14 cellular contexts compared by ENCODE assay signal in the genomic region with DNA sequence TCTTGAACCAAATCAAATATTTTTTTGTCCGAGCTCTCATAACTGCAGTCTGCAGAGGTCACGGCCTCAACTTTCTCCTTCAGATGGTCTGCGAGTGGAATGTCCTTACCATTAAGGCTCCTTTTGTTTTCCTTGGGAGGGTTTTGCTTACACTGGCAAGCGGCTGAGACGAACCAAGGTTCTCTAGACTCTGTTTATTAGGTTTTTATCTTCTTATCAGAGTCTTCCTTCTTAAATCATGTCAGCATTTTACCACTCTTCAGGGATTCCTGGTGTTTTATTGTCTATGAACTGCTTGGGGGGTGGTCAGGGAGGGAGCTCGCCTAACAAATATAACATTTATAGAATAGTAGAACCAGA.
DNase-seq lines count a peak whose midpoint lies in the region; ATAC-seq and TF ChIP-seq lines count a peak whose summit lies in the region.
"Had no signal": no experiment of that assay in that cellular context is flagged by ENCODE, and none has a peak within 500 bp of the region (broad histone marks: within the 10 kb centered on the region; RNA-seq: fewer than 3 reads in every experiment).

No MANE protein-coding gene starts in this region.

- H2BK12ac ChIP-seq in H9 (ENCODE audit: insufficient read length, low read depth, low read length): no peak overlapping the region

- H3K9ac ChIP-seq in H9 (ENCODE audit: extremely low read depth, insufficient read length, low read length): no peak overlapping the region

- no peak overlapping the region for H4K91ac ChIP-seq in H9 (ENCODE audit: insufficient read length, low read depth, low read length)

- H3K27me3 Mint-ChIP-seq in Caco-2 (ENCODE audit: insufficient read depth, unreplicated experiment) (no peaks in the 10 kb centered on the region), progenitor cell of endocrine pancreas (no peaks in the 10 kb centered on the region), H9 (ENCODE audit: low read depth) (no peaks in the 10 kb centered on the region)

- no peak overlapping the region for H3K4ac ChIP-seq in H9 (ENCODE audit: low read depth, low read length)

- intact Hi-C loops in Caco-2 (cut with micrococcal nuclease; ENCODE audit: unreplicated experiment): no loop called here

- no peak overlapping the region for H3K56ac ChIP-seq in H9 (ENCODE audit: insufficient read length, low read depth, low read length)

- no peak overlapping the region for H2BK120ac ChIP-seq in H9 (ENCODE audit: low read depth, low read length, poor library complexity, severe bottlenecking)

- H2BK15ac ChIP-seq in H9 (ENCODE audit: low read depth, low read length): no peak overlapping the region

- H3K36me3 ChIP-seq in Caco-2 (ENCODE audit: control insufficient read depth, insufficient read depth, low read length): no peaks in the 10 kb centered on the region
- H3K36me3 ChIP-seq: upper lobe of right lung had no signal

- H3K4me1 Mint-ChIP-seq in Caco-2 (ENCODE audit: low read depth, unreplicated experiment): peaks cover 25% of the 10 kb centered on the region
- H3K4me1 Mint-ChIP-seq in progenitor cell of endocrine pancreas (ENCODE audit: low read depth): peaks cover 11% of the 10 kb centered on the region
- H3K4me1 Mint-ChIP-seq in H9: peaks cover 10% of the 10 kb centered on the region in 2 experiments; a peak in 3 of 4 replicates
- H3K4me1 Mint-ChIP-seq: CD14-positive monocyte had no signal

- H3K14ac ChIP-seq in H9 (ENCODE audit: insufficient read depth, low read length): no peak overlapping the region

- no peak for DNase-seq in Caco-2
- no peak for DNase-seq in RWPE1 (ENCODE audit: low spot score)
- DNase-seq in fibroblast of villous mesenchyme (ENCODE audit: low read depth): peak; percentile 85
- DNase-seq in progenitor cell of endocrine pancreas (ENCODE audit: low spot score, unreplicated experiment): no peak
- DNase-seq in NCI-H345 treated with DMSO at 0.1 percent for 48 hours (lab: John Stamatoyannopoulos, UW; ENCODE audit: unreplicated experiment): no peak
- DNase-seq in DMS114 treated with DMSO at 0.1 percent for 48 hours (lab: John Stamatoyannopoulos, UW; ENCODE audit: unreplicated experiment): no peak
- no peak for DNase-seq in H9
- DNase-seq: NCI-H2171 treated with DMSO at 0.1 percent for 48 hours, retina, RPMI8226, upper lobe of right lung had no signal

- H4K5ac ChIP-seq in H9 (ENCODE audit: insufficient read length, low read depth, low read length): no peak overlapping the region

- H3K9me3 ChIP-seq in Caco-2: no peaks in the 10 kb centered on the region
- H3K9me3 ChIP-seq in H9 (ENCODE audit: control insufficient read depth, low read depth, low read length): no peaks in the 10 kb centered on the region
- H3K9me3 ChIP-seq: upper lobe of right lung had no signal

- H4K20me1 ChIP-seq in H9 (ENCODE audit: control insufficient read depth, insufficient read depth, insufficient read length): no peaks in the 10 kb centered on the region

- H2BK20ac ChIP-seq in H9 (ENCODE audit: low read depth, low read length, poor library complexity, severe bottlenecking): no peak overlapping the region

- no peaks in the 10 kb centered on the region for H3K79me2 ChIP-seq in H9 (ENCODE audit: insufficient read depth, low read length)

- no peak overlapping the region for H3T11ph ChIP-seq in H9 (ENCODE audit: low read length)

- WGBS in H9 (ENCODE audit: extremely low coverage, insufficient read length, low lambda C conversion rate): no CpG with 5 or more reads among the region's 6 CpGs

- POLR2A ChIA-PET in Caco-2 (lab: Charles Lee) (no interaction called here), RWPE1 (lab: Yijun Ruan, JAX; ENCODE audit: low non-redundant PET) (no interaction called here)

- no peaks in the 10 kb centered on the region for H3K23me2 ChIP-seq in H9 (ENCODE audit: insufficient read length, low read depth, low read length, poor library complexity, severe bottlenecking)

- H3K9me3 Mint-ChIP-seq in Caco-2 (ENCODE audit: unreplicated experiment) (no peaks in the 10 kb centered on the region), progenitor cell of endocrine pancreas (ENCODE audit: low read depth) (no peaks in the 10 kb centered on the region), H9 (no peaks in the 10 kb centered on the region)

- H3K4me1 ChIP-seq in Caco-2: peaks cover 12% of the 10 kb centered on the region
- no peaks in the 10 kb centered on the region; the same call in 1 of the 2 replicates for H3K4me1 ChIP-seq in H9 (ENCODE audit: insufficient read depth, low read length)
- H3K4me1 ChIP-seq: upper lobe of right lung had no signal

- H3K18ac ChIP-seq in H9 (ENCODE audit: insufficient read length, low read depth, low read length): no peak overlapping the region

- H3K4me3 Mint-ChIP-seq in Caco-2 (ENCODE audit: unreplicated experiment) (peak overlapping the region; percentile 56), progenitor cell of endocrine pancreas (ENCODE audit: low read depth) (no peak overlapping the region), H9 (no peak overlapping the region)
- H3K4me3 Mint-ChIP-seq: CD14-positive monocyte had no signal

- no peak overlapping the region for H3K4me2 ChIP-seq in H9 (ENCODE audit: insufficient read depth, insufficient read length, low read length)

- H3K27ac ChIP-seq in RWPE1 (peak overlapping the region; percentile 32; the same call in 1 of the 2 replicates), H9 (ENCODE audit: insufficient read length, low read depth, low read length) (no peak overlapping the region)
- H3K27ac ChIP-seq: upper lobe of right lung had no signal

- no peak for ATAC-seq in HG02623 (IDR thresholded peaks at IDR 0.05; ENCODE audit: unreplicated experiment)
- ATAC-seq: left lobe of liver, upper lobe of right lung had no signal

- TF ChIP-seq CTCF in Caco-2 (IDR thresholded peaks at IDR 0.05; ENCODE audit: insufficient read depth in 1 of 2, low read depth in 1 of 2, low read length in 1 of 2, severe bottlenecking in 1 of 2, unreplicated experiment in 1 of 2): no peak
- no peak for TF ChIP-seq CTCF in RWPE1 (conservative IDR thresholded peaks at IDR 0.05; ENCODE audit: low read depth)
- TF ChIP-seq CTCF in fibroblast of villous mesenchyme (IDR thresholded peaks at IDR 0.05; ENCODE audit: insufficient read depth, low read depth, low read length): no peak
- TF ChIP-seq CTCF in progenitor cell of endocrine pancreas (IDR thresholded peaks at IDR 0.05; ENCODE audit: unreplicated experiment): no peak
- TF ChIP-seq CTCF in H9 (conservative IDR thresholded peaks at IDR 0.05): no peak

- H3K36me3 Mint-ChIP-seq in Caco-2 (ENCODE audit: insufficient read depth, unreplicated experiment) (no peaks in the 10 kb centered on the region), progenitor cell of endocrine pancreas (ENCODE audit: insufficient read depth) (no peaks in the 10 kb centered on the region), H9 (ENCODE audit: insufficient read depth in 1 of 3, low read depth in 3 of 3) (no peaks in the 10 kb centered on the region)
- H3K36me3 Mint-ChIP-seq: CD14-positive monocyte had no signal

- H3K23ac ChIP-seq in H9 (ENCODE audit: insufficient read length, low read depth, low read length): no peak overlapping the region

- H2AFZ ChIP-seq in H9 (ENCODE audit: low read length): no peak overlapping the region

- H2BK5ac ChIP-seq in H9 (ENCODE audit: insufficient read length, low read length): no peak overlapping the region

- no peak overlapping the region for H2AK5ac ChIP-seq in H9 (ENCODE audit: insufficient read length, low read length)

- no peaks in the 10 kb centered on the region for H3K27me3 ChIP-seq in Caco-2 (replicated peaks; ENCODE audit: control insufficient read depth, insufficient read depth, low read length)
- no peaks in the 10 kb centered on the region for H3K27me3 ChIP-seq in H9 (ENCODE audit: insufficient read depth, low read length)
- H3K27me3 ChIP-seq: upper lobe of right lung had no signal

- no peak overlapping the region for H3K4me3 ChIP-seq in Caco-2 (ENCODE audit: low read depth, low read length)
- no peak overlapping the region for H3K4me3 ChIP-seq in fibroblast of villous mesenchyme (ENCODE audit: low read depth, low read length)
- H3K4me3 ChIP-seq: upper lobe of right lung had no signal

- H3K27ac Mint-ChIP-seq in Caco-2 (ENCODE audit: unreplicated experiment) (peak overlapping the region; percentile 61), progenitor cell of endocrine pancreas (peak overlapping the region; percentile 16), H9 (no peak overlapping the region)
- H3K27ac Mint-ChIP-seq: CD14-positive monocyte had no signal

- CTCF ChIA-PET in Caco-2 (lab: Charles Lee) (no interaction called here), RWPE1 (lab: Yijun Ruan, JAX) (interaction anchor here (0.6 kb wide), 3 partner anchors 205 to 771 kb away, joined by 3 to 6 read pairs (median 6); no protein-coding TSS in a partner anchor)

- no peak overlapping the region for H4K8ac ChIP-seq in H9 (replicated peaks; ENCODE audit: insufficient read length, low read depth, low read length)

- no TSS peak for BruUV-seq in Caco-2 (replicated peaks; lab: Mats Ljungman, UMichigan)

- H3K79me1 ChIP-seq in H9 (ENCODE audit: insufficient read depth, low read depth, low read length, poor library complexity, severe bottlenecking): no peaks in the 10 kb centered on the region

Comparison
In these comparisons a context has a peak if more than half of its experiments do, and no peak if none do; other contexts are left out.
1. H3K27ac Mint-ChIP-seq: peak in Caco-2 (single experiment) and progenitor cell of endocrine pancreas (single experiment); none in H9 (0 of 3).